In the genomic region with DNA sequence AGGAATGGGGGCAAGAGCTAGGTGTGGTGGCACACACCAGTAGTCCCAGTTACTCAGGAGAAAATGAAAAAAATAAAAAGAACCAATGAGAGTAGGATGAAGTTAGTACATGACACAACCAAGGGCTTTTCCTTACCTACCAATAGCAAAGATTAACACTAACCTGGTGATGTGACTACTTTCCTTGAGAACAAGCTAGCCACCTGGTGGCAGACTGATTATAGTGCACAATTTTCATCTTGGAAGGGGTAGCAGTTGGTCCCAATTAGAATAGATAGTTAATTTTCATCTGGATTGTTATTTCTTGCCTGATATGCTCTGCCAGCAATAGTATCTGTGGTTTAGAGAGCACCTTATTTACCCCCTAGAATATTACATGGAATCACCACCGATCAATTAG, we compare ENCODE assay signal across 8 cellular contexts.
DNase-seq lines count a peak whose midpoint lies in the region; ATAC-seq and TF ChIP-seq lines count a peak whose summit lies in the region.

No MANE protein-coding gene starts in this region.

- H3K9me3 ChIP-seq in PC-3 (ENCODE audit: low read length) = no peaks in the 10 kb centered on the region

- no TSS peak for BruUV-seq in PC-3 (replicated peaks; lab: Mats Ljungman, UMichigan)

- H3K79me2 ChIP-seq in PC-3 (ENCODE audit: low read length) = no peaks in the 10 kb centered on the region

- no peaks in the 10 kb centered on the region for H3K9me2 ChIP-seq in PC-3 (replicated peaks; ENCODE audit: low read length)

- H3K36me3 ChIP-seq in PC-3 (ENCODE audit: low read depth, low read length) = no peaks in the 10 kb centered on the region
- H3K36me3 ChIP-seq in kidney epithelial cell (ENCODE audit: control insufficient read depth, insufficient read depth, low read length) = no peaks in the 10 kb centered on the region

- peak; percentile 5 for DNase-seq in GM10248 (ENCODE audit: extremely low spot score)
- peak; percentile 37 for DNase-seq in PC-3
- no peak for DNase-seq in kidney epithelial cell (ENCODE audit: low read depth)
- DNase-seq in mesenteric fat pad (ENCODE audit: low spot score) = no peak
- no peak for DNase-seq in medulla oblongata (ENCODE audit: extremely low spot score)
- no peak for DNase-seq in UCSD-AML1 (lab: John Stamatoyannopoulos, UW; ENCODE audit: unreplicated experiment)

- CTCF ChIA-PET in GM10248 (lab: Yijun Ruan, JAX) = no interaction called here
- CTCF ChIA-PET in PC-3 (lab: Charles Lee) = no interaction called here

- H3K27me3 ChIP-seq in PC-3 (ENCODE audit: low read length) (no peaks in the 10 kb centered on the region), kidney epithelial cell (ENCODE audit: control insufficient read depth, insufficient read depth, low read length) (no peaks in the 10 kb centered on the region)

- no peaks in the 10 kb centered on the region for H3K4me1 ChIP-seq in PC-3 (ENCODE audit: insufficient read depth, low read length)

- H4K20me1 ChIP-seq in PC-3 (ENCODE audit: low read length) = no peaks in the 10 kb centered on the region

- H3K4me3 ChIP-seq in PC-3 (ENCODE audit: low read length) = no peak overlapping the region
- no peak overlapping the region for H3K4me3 ChIP-seq in kidney epithelial cell (ENCODE audit: low read depth, low read length)

- H2AFZ ChIP-seq in PC-3 (ENCODE audit: low read length) = no peak overlapping the region

- H3K4me2 ChIP-seq in PC-3 (ENCODE audit: low read length) = no peak overlapping the region

- peak; percentile 79 for ATAC-seq in HG02623 (IDR thresholded peaks at IDR 0.05; ENCODE audit: unreplicated experiment)
- ATAC-seq in PC-3 = peak; percentile 37; the same call in 1 of the 2 replicates
- no peak for ATAC-seq in GM21825 (IDR thresholded peaks at IDR 0.05; ENCODE audit: unreplicated experiment)

- no peak overlapping the region for H3K27ac ChIP-seq in PC-3 (ENCODE audit: low read length)

- H3K9ac ChIP-seq in PC-3 (ENCODE audit: low read length) = no peak overlapping the region

- POLR2A ChIA-PET in GM10248 (lab: Yijun Ruan, JAX) (no interaction called here), PC-3 (lab: Charles Lee; ENCODE audit: unreplicated experiment) (no interaction called here)

- no peaks in the 10 kb centered on the region for H3F3A ChIP-seq in PC-3 (ENCODE audit: low read length, unreplicated experiment)

- intact Hi-C loops in PC-3 (cut with micrococcal nuclease) = no loop called here

- TF ChIP-seq CTCF in GM10248 (IDR thresholded peaks at IDR 0.05; ENCODE audit: control extremely low read depth, extremely low read depth, low read depth, missing control alignments) (no peak), PC-3 (conservative IDR thresholded peaks at IDR 0.05; ENCODE audit: low read depth, low read length) (peak; percentile 64), kidney epithelial cell (IDR thresholded peaks at IDR 0.05; ENCODE audit: insufficient read depth, low read length, poor library complexity, severe bottlenecking) (peak; percentile 37)

Comparison
In these comparisons a context has a peak if more than half of its experiments do, and no peak if none do; other contexts are left out.
1. DNase-seq: peak in GM10248 (single experiment) and PC-3 (single experiment); none in kidney epithelial cell (single experiment), mesenteric fat pad (single experiment), medulla oblongata (single experiment) and UCSD-AML1 (single experiment).